ENCODE assay signal across 20 cellular contexts in genomic region chr10:3195706-3196105, GRCh38.
"Had no signal": no experiment of that assay in that cellular context is flagged by ENCODE, and none has a peak within 500 bp of the region (broad histone marks: within the 10 kb centered on the region; RNA-seq: fewer than 3 reads in every experiment).

No MANE protein-coding gene starts in this region.

- H3K4me3 Mint-ChIP-seq: dendritic cell treated with granulocyte-macrophage colony-stimulating factor and Interleukin-4, amounts not matched to agents 40 ng/mL and 50 ng/mL, for 4 days; effector memory CD8-positive, alpha-beta T cell; natural killer cell; neural crest cell; stimulated activated memory B cell treated with anti-CD40 and anti-IgM and Interleukin-4, amounts not matched to agents 10 μg/mL and 1 μg/mL and 100 μg/mL, for 72 hours; stimulated activated naive CD8-positive, alpha-beta T cell treated with anti-CD3 and anti-CD28 coated beads, Interleukin-15, Interleukin-2, amounts not matched to agents 100 ng/mL and 50 ng/mL, for 24 hours had no signal

- H3K9me3 Mint-ChIP-seq: dendritic cell treated with granulocyte-macrophage colony-stimulating factor and Interleukin-4, amounts not matched to agents 40 ng/mL and 50 ng/mL, for 4 days; effector memory CD8-positive, alpha-beta T cell; natural killer cell; neural crest cell; stimulated activated memory B cell treated with anti-CD40 and anti-IgM and Interleukin-4, amounts not matched to agents 10 μg/mL and 1 μg/mL and 100 μg/mL, for 72 hours; stimulated activated naive CD8-positive, alpha-beta T cell treated with anti-CD3 and anti-CD28 coated beads, Interleukin-15, Interleukin-2, amounts not matched to agents 100 ng/mL and 50 ng/mL, for 24 hours had no signal

- DNase-seq: effector memory CD8-positive, alpha-beta T cell; gastrocnemius medialis; kidney; left cardiac atrium; natural killer cell; ovary; right lobe of liver; spleen; stimulated activated CD4-positive, alpha-beta T cell treated with anti-CD3 and anti-CD28 coated beads, Interleukin-15, amount 100 ng/mL, for 24 hours; stimulated activated CD4-positive, alpha-beta T cell treated with anti-CD3 and anti-CD28 coated beads, Interleukin-1b, Interleukin-23, amount 100 ng/mL, for 48 hours; stimulated activated CD4-positive, alpha-beta T cell treated with anti-CD3 and anti-CD28 coated beads, Interleukin-4, amount 100 ng/mL, for 24 hours; tibial artery; upper lobe of right lung had no signal

- H3K4me1 ChIP-seq: right lobe of liver had no signal

- H3K36me3 ChIP-seq: esophagus muscularis mucosa, gastrocnemius medialis, ovary, right lobe of liver, spleen, tibial artery, upper lobe of right lung, vagina had no signal

- H3K4me3 ChIP-seq: esophagus muscularis mucosa, gastrocnemius medialis, ovary, right lobe of liver, spleen, tibial artery, upper lobe of right lung, vagina had no signal

- H3K27me3 ChIP-seq: gastrocnemius medialis, ovary, right lobe of liver, tibial artery, vagina had no signal

- H3K36me3 Mint-ChIP-seq: natural killer cell; stimulated activated memory B cell treated with anti-CD40 and anti-IgM and Interleukin-4, amounts not matched to agents 10 μg/mL and 1 μg/mL and 100 μg/mL, for 72 hours had no signal

- ATAC-seq: effector memory CD8-positive, alpha-beta T cell; gastrocnemius medialis; left cardiac atrium; natural killer cell; right lobe of liver; stimulated activated memory B cell treated with anti-CD40 and anti-IgM and Interleukin-4, amounts not matched to agents 10 μg/mL and 1 μg/mL and 100 μg/mL, for 72 hours; upper lobe of right lung had no signal

- H3K27ac ChIP-seq: epithelial cell of prostate, esophagus muscularis mucosa, gastrocnemius medialis, ovary, right lobe of liver, tibial artery, upper lobe of right lung, vagina had no signal

- H3K27ac Mint-ChIP-seq: dendritic cell treated with granulocyte-macrophage colony-stimulating factor and Interleukin-4, amounts not matched to agents 40 ng/mL and 50 ng/mL, for 4 days; natural killer cell; stimulated activated memory B cell treated with anti-CD40 and anti-IgM and Interleukin-4, amounts not matched to agents 10 μg/mL and 1 μg/mL and 100 μg/mL, for 72 hours; stimulated activated naive CD8-positive, alpha-beta T cell treated with anti-CD3 and anti-CD28 coated beads, Interleukin-15, Interleukin-2, amounts not matched to agents 100 ng/mL and 50 ng/mL, for 24 hours had no signal

- H3K9me3 ChIP-seq: esophagus muscularis mucosa, gastrocnemius medialis, ovary, right lobe of liver, spleen, tibial artery, upper lobe of right lung, vagina had no signal
